ENCODE assay signal across 21 cellular contexts in the genomic region with DNA sequence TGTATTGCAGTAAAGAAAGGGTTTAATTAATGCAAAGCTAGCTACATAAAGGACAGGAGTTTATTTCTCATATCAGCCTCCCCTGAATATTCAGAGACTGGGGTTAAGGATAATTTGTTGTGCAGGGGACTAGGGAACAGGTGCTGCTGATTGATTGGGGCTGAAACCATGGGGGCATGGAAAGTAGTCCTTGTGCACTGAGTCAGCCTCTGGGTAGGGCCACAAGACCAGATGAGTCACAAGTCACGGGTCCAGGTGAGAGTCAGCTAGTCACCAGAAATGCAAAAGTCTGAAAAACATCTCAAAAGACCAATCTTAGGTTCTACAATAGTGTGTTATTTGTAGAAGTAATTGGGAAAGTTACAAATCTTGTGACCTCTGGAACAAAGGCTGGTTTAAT. TPM values are rescaled to one million over a fixed set of nuclear protein-coding genes. Genes with fewer than 3 reads are reported as not detected.
"Had no signal": no experiment of that assay in that cellular context is flagged by ENCODE, and none has a peak within 500 bp of the region (broad histone marks: within the 10 kb centered on the region; RNA-seq: fewer than 3 reads in every experiment).

No MANE protein-coding gene starts in this region.

- H3K36me3 Mint-ChIP-seq: activated naive CD8-positive, alpha-beta T cell; naive thymus-derived CD4-positive, alpha-beta T cell had no signal

- DNase-seq: activated B cell treated with CpG ODN at 0.5 μM for 24 hours; activated CD4-positive, alpha-beta T cell treated with anti-CD3 and anti-CD28 coated beads, Interleukin-2, amount 10 ng/mL, durations not matched to agents 7 days and 5 days; activated gamma-delta T cell treated with Interleukin-2 at 50 U/mL for 16 hours; amniotic stem cell; erythroblast; foreskin melanocyte; kidney; naive thymus-derived CD4-positive, alpha-beta T cell; stimulated activated CD4-positive, alpha-beta T cell treated with anti-CD3 and anti-CD28 coated beads, Interleukin-4, amount 100 ng/mL, for 24 hours; stomach had no signal

- H3K9me3 Mint-ChIP-seq: activated B cell treated with CpG ODN at 0.5 μM for 24 hours; activated CD4-positive, alpha-beta T cell treated with anti-CD3 and anti-CD28 coated beads, Interleukin-2, amount 10 ng/mL, durations not matched to agents 7 days and 5 days; activated T-helper 1 cell treated with anti-CD3 and anti-CD28 coated beads, Interleukin-12 subunit alpha, Interleukin-12 subunit beta, Interleukin-2, Interleukin-4 antibody, amounts not matched to agents 30 ng/mL and 10 ng/mL and 1 ng/mL, durations not matched to agents 14 hours and 24 hours and 36 hours; neural crest cell; T-helper 1 cell treated with Interleukin-12 subunit alpha and Interleukin-12 subunit beta and Interleukin-4 antibody, amounts not matched to agents 30 μg/mL and 1 μg/mL, for 36 hours had no signal

- H3K27ac Mint-ChIP-seq: activated B cell treated with CpG ODN at 0.5 μM for 24 hours; activated CD4-positive, alpha-beta T cell treated with anti-CD3 and anti-CD28 coated beads, Interleukin-2, amount 10 ng/mL, durations not matched to agents 7 days and 5 days; activated naive CD8-positive, alpha-beta T cell; activated T-helper 1 cell treated with anti-CD3 and anti-CD28 coated beads, Interleukin-12 subunit alpha, Interleukin-12 subunit beta, Interleukin-2, Interleukin-4 antibody, amounts not matched to agents 30 ng/mL and 10 ng/mL and 1 ng/mL, durations not matched to agents 14 hours and 24 hours and 36 hours; naive thymus-derived CD4-positive, alpha-beta T cell; progenitor cell of endocrine pancreas; T-helper 1 cell treated with Interleukin-12 subunit alpha and Interleukin-12 subunit beta and Interleukin-4 antibody, amounts not matched to agents 30 μg/mL and 1 μg/mL, for 36 hours had no signal

- FAIRE-seq: endometrium, kidney had no signal

- H3K36me3 ChIP-seq: cardiac muscle cell, stomach, suprapubic skin, tibial nerve had no signal

- H3K4me3 Mint-ChIP-seq: activated B cell treated with CpG ODN at 0.5 μM for 24 hours; activated CD4-positive, alpha-beta T cell treated with anti-CD3 and anti-CD28 coated beads, Interleukin-2, amount 10 ng/mL, durations not matched to agents 7 days and 5 days; activated naive CD8-positive, alpha-beta T cell; activated T-helper 1 cell treated with anti-CD3 and anti-CD28 coated beads, Interleukin-12 subunit alpha, Interleukin-12 subunit beta, Interleukin-2, Interleukin-4 antibody, amounts not matched to agents 30 ng/mL and 10 ng/mL and 1 ng/mL, durations not matched to agents 14 hours and 24 hours and 36 hours; naive thymus-derived CD4-positive, alpha-beta T cell; neural crest cell; T-helper 1 cell treated with Interleukin-12 subunit alpha and Interleukin-12 subunit beta and Interleukin-4 antibody, amounts not matched to agents 30 μg/mL and 1 μg/mL, for 36 hours had no signal

- ATAC-seq: left lobe of liver; naive thymus-derived CD4-positive, alpha-beta T cell had no signal

- H3K4me3 ChIP-seq: cardiac muscle cell, lung, stomach, suprapubic skin, tibial nerve had no signal

- H3K9me3 ChIP-seq: stomach, suprapubic skin, tibial nerve had no signal

- H3K4me1 Mint-ChIP-seq: activated B cell treated with CpG ODN at 0.5 μM for 24 hours; activated CD4-positive, alpha-beta T cell treated with anti-CD3 and anti-CD28 coated beads, Interleukin-2, amount 10 ng/mL, durations not matched to agents 7 days and 5 days; naive thymus-derived CD4-positive, alpha-beta T cell; neural crest cell had no signal

RNA-seq across cellular contexts. Expression of gene SYT13, which starts 32.9 kb away (rescaled TPM):
- total RNA-seq: activated B cell treated with CpG ODN at 0.5 μM for 24 hours; activated CD4-positive, alpha-beta T cell treated with anti-CD3 and anti-CD28 coated beads, Interleukin-2, amount 10 ng/mL, durations not matched to agents 7 days and 5 days; activated T-helper 1 cell treated with anti-CD3 and anti-CD28 coated beads, Interleukin-12 subunit alpha, Interleukin-12 subunit beta, Interleukin-2, Interleukin-4 antibody, amounts not matched to agents 30 ng/mL and 10 ng/mL and 1 ng/mL, durations not matched to agents 14 hours and 24 hours and 36 hours; naive thymus-derived CD4-positive, alpha-beta T cell had no signal
